ENCODE assay signal across 16 cellular contexts in genomic region chr15:59994855-59995557, GRCh38. TPM values are rescaled to one million over a fixed set of nuclear protein-coding genes. Genes with fewer than 3 reads are reported as not detected.
DNase-seq lines count a peak whose midpoint lies in the region; ATAC-seq lines count a peak whose summit lies in the region.
"Had no signal": no experiment of that assay in that cellular context is flagged by ENCODE, and none has a peak within 500 bp of the region (broad histone marks: within the 10 kb centered on the region; RNA-seq: fewer than 3 reads in every experiment).

No MANE protein-coding gene starts in this region.

- no peaks in the 10 kb centered on the region for H3K36me3 ChIP-seq in ES-I3 (ENCODE audit: insufficient read depth, low read length)
- H3K36me3 ChIP-seq in mesodermal cell (ENCODE audit: control insufficient read depth, insufficient read depth, low read length) = no peaks in the 10 kb centered on the region
- H3K36me3 ChIP-seq: ovary, upper lobe of right lung had no signal

- H3K4me3 Mint-ChIP-seq in activated T-helper 17 cell treated with anti-CD3 and anti-CD28 coated beads, Interleukin-2, amount 50 U/mL, for 72 hours = peak overlapping the region; percentile 76

- no peak overlapping the region for H3K27ac Mint-ChIP-seq in activated T-helper 17 cell treated with anti-CD3 and anti-CD28 coated beads, Interleukin-2, amount 50 U/mL, for 72 hours

- no peak overlapping the region for H3K27ac ChIP-seq in mesodermal cell (ENCODE audit: low read depth, low read length, severe bottlenecking)
- H3K27ac ChIP-seq: ovary, upper lobe of right lung had no signal

- peak; percentile 63 for DNase-seq in NCI-H82 (lab: John Stamatoyannopoulos, UW)
- DNase-seq in NCI-H82 treated with DMSO at 0.1 percent for 48 hours (lab: John Stamatoyannopoulos, UW; ENCODE audit: unreplicated experiment) = no peak
- no peak for DNase-seq in DMS153 treated with DMSO at 0.1 percent for 48 hours (lab: John Stamatoyannopoulos, UW; ENCODE audit: unreplicated experiment)
- DNase-seq in nucleus accumbens (lab: John Stamatoyannopoulos, UW) = no peak
- DNase-seq: 8988T, anterior cingulate cortex, COR-L47, NCI-H2029, ovary, upper lobe of right lung had no signal

- WGBS in mesodermal cell (ENCODE audit: insufficient coverage in 2 of 2), 2 experiments = 0 to 2% methylated on average over 31 to 41 of the region's 43 CpGs

- H3K36me3 Mint-ChIP-seq in activated T-helper 17 cell treated with anti-CD3 and anti-CD28 coated beads, Interleukin-2, amount 50 U/mL, for 72 hours (ENCODE audit: low read depth) = peaks cover 6% of the 10 kb centered on the region

- peak overlapping the region; percentile 14 for H3K4me3 ChIP-seq in mesodermal cell (ENCODE audit: extremely low read depth, insufficient read depth, low read length, poor library complexity, severe bottlenecking)
- H3K4me3 ChIP-seq: ovary, upper lobe of right lung had no signal

- peaks cover 18% of the 10 kb centered on the region for H3K4me1 ChIP-seq in ES-I3 (ENCODE audit: insufficient read depth, low read length)
- H3K4me1 ChIP-seq in mesodermal cell (ENCODE audit: control insufficient read depth, insufficient read depth, low read length, poor library complexity, severe bottlenecking) = peaks cover 28% of the 10 kb centered on the region

- ATAC-seq in activated T-helper 17 cell treated with anti-CD3 and anti-CD28 coated beads, Interleukin-2, amount 50 U/mL, for 72 hours (replicated peaks) = no peak
- no peak for ATAC-seq in HG02970 (IDR thresholded peaks at IDR 0.05; ENCODE audit: low FRiP score, unreplicated experiment)
- ATAC-seq: upper lobe of right lung had no signal

- H3K9me3 ChIP-seq in ES-I3 (ENCODE audit: control insufficient read depth, insufficient read depth, low read length) (no peaks in the 10 kb centered on the region), mesodermal cell (ENCODE audit: control insufficient read depth, low read length) (no peaks in the 10 kb centered on the region)
- H3K9me3 ChIP-seq: ovary, upper lobe of right lung had no signal

- H3K27me3 Mint-ChIP-seq in activated T-helper 17 cell treated with anti-CD3 and anti-CD28 coated beads, Interleukin-2, amount 50 U/mL, for 72 hours = peaks cover 65% of the 10 kb centered on the region

- no peaks in the 10 kb centered on the region for H3K9me3 Mint-ChIP-seq in activated T-helper 17 cell treated with anti-CD3 and anti-CD28 coated beads, Interleukin-2, amount 50 U/mL, for 72 hours

- peaks cover 5% of the 10 kb centered on the region for H3K4me1 Mint-ChIP-seq in activated T-helper 17 cell treated with anti-CD3 and anti-CD28 coated beads, Interleukin-2, amount 50 U/mL, for 72 hours

- peak overlapping the region; percentile 53 for H3K9ac ChIP-seq in ES-I3 (ENCODE audit: low read depth, low read length)

RNA-seq across cellular contexts. Expression of gene FOXB1, which starts 9.1 kb away (rescaled TPM):
- total RNA-seq in activated T-helper 17 cell treated with anti-CD3 and anti-CD28 coated beads, Interleukin-2, amount 50 U/mL, for 72 hours = 1 to 10 TPM in 1 of 2 donors, under 1 TPM in 1; 0.77 to 1.1 TPM
- polyA plus RNA-seq in mesodermal cell (2013, experiment 1 of 2) = 0.22 TPM
- 0.25 TPM for polyA plus RNA-seq in mesodermal cell (2013, experiment 2 of 2)
- total RNA-seq: glomerular endothelial cell, lower leg skin, upper lobe of right lung had no signal
- polyA plus RNA-seq: ovary had no signal
